In the genomic region with DNA sequence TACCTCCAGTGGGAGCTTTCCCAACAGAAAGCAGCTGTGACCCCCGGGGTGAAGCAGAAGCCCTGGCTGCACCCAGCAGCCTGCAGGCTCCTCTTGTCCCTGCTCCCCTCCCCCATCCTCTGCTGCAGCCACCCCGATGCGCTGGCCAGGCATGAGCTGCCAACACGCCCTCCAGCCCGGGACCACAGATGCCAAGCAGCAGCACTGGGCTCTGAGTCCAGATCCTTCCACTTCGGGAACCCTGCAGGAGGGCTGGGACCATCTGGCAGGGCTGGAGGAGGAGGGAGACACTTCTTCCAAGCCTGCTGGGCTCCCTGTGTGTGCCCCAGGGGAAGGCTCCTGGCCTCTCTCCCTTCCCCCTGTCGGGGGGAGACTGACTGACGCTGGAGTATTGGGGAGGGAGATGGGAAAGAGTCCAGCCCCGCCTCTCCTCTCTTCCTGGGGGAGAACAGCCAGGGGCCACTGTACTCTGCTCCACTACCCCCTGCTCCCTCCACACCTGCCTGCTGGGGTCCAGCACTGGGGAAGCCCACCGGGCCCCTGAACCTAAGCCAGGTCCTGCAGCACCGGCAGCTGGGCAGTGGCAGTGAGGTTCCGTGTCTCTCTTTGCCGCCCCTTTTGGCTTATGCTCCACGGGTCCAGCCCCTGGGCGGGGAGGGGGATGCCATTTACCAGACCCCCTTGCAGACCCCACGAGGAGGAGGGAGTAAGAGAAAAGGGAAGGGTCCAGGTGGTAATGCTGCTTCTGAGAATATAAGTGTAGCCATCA, we compare ENCODE assay signal across 1 cellular context.
TF ChIP-seq lines count a peak whose summit lies in the region.

No MANE protein-coding gene starts in this region.

TF ChIP-seq in GM23338, 12 proteins besides CTCF, POLR2A, EP300 and RAD21 (continued from another document):
- TF ChIP-seq, protein P1, sequence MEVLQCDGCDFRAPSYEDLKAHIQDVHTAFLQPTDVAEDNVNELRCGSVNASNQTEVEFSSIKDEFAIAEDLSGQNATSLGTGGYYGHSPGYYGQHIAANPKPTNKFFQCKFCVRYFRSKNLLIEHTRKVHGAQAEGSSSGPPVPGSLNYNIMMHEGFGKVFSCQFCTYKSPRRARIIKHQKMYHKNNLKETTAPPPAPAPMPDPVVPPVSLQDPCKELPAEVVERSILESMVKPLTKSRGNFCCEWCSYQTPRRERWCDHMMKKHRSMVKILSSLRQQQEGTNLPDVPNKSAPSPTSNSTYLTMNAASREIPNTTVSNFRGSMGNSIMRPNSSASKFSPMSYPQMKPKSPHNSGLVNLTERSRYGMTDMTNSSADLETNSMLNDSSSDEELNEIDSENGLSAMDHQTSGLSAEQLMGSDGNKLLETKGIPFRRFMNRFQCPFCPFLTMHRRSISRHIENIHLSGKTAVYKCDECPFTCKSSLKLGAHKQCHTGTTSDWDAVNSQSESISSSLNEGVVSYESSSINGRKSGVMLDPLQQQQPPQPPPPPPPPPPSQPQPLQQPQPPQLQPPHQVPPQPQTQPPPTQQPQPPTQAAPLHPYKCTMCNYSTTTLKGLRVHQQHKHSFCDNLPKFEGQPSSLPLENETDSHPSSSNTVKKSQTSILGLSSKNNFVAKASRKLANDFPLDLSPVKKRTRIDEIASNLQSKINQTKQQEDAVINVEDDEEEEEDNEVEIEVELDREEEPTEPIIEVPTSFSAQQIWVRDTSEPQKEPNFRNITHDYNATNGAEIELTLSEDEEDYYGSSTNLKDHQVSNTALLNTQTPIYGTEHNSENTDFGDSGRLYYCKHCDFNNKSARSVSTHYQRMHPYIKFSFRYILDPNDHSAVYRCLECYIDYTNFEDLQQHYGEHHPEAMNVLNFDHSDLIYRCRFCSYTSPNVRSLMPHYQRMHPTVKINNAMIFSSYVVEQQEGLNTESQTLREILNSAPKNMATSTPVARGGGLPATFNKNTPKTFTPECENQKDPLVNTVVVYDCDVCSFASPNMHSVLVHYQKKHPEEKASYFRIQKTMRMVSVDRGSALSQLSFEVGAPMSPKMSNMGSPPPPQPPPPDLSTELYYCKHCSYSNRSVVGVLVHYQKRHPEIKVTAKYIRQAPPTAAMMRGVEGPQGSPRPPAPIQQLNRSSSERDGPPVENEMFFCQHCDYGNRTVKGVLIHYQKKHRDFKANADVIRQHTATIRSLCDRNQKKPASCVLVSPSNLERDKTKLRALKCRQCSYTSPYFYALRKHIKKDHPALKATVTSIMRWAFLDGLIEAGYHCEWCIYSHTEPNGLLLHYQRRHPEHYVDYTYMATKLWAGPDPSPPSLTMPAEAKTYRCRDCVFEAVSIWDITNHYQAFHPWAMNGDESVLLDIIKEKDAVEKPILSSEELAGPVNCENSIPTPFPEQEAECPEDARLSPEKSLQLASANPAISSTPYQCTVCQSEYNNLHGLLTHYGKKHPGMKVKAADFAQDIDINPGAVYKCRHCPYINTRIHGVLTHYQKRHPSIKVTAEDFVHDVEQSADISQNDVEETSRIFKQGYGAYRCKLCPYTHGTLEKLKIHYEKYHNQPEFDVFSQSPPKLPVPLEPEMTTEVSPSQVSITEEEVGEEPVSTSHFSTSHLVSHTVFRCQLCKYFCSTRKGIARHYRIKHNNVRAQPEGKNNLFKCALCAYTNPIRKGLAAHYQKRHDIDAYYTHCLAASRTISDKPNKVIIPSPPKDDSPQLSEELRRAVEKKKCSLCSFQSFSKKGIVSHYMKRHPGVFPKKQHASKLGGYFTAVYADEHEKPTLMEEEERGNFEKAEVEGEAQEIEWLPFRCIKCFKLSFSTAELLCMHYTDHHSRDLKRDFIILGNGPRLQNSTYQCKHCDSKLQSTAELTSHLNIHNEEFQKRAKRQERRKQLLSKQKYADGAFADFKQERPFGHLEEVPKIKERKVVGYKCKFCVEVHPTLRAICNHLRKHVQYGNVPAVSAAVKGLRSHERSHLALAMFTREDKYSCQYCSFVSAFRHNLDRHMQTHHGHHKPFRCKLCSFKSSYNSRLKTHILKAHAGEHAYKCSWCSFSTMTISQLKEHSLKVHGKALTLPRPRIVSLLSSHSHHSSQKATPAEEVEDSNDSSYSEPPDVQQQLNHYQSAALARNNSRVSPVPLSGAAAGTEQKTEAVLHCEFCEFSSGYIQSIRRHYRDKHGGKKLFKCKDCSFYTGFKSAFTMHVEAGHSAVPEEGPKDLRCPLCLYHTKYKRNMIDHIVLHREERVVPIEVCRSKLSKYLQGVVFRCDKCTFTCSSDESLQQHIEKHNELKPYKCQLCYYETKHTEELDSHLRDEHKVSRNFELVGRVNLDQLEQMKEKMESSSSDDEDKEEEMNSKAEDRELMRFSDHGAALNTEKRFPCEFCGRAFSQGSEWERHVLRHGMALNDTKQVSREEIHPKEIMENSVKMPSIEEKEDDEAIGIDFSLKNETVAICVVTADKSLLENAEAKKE (CRISPR knock-in tag; IDR thresholded peaks at IDR 0.05) = no peak
- TF ChIP-seq EZH2 (IDR thresholded peaks at IDR 0.05; ENCODE audit: low read depth, unreplicated experiment) = no peak
